In genomic region chr9:131618071-131618479, GRCh38 we compare ENCODE assay signal across 9 cellular contexts.
DNase-seq lines count a peak whose midpoint lies in the region; TF ChIP-seq lines count a peak whose summit lies in the region.
"Had no signal": no experiment of that assay in that cellular context is flagged by ENCODE, and none has a peak within 500 bp of the region (broad histone marks: within the 10 kb centered on the region; RNA-seq: fewer than 3 reads in every experiment).

No MANE protein-coding gene starts in this region.

- peaks cover 68% of the 10 kb centered on the region for H3K36me3 Mint-ChIP-seq in nephron progenitor cell (ENCODE audit: low read depth)

- H3K4me1 Mint-ChIP-seq in nephron progenitor cell: peaks cover 29% of the 10 kb centered on the region

- peaks cover 8% of the 10 kb centered on the region for H3K4me1 ChIP-seq in mammary epithelial cell (ENCODE audit: insufficient read depth, low read length)
- H3K4me1 ChIP-seq in liver (ENCODE audit: control insufficient read depth in 4 of 4, insufficient read depth in 4 of 4, low read length in 3 of 4): no peaks in the 10 kb centered on the region

- no peaks in the 10 kb centered on the region for H4K20me1 ChIP-seq in mammary epithelial cell (ENCODE audit: insufficient read depth, low read length)

- H3K27me3 Mint-ChIP-seq in nephron progenitor cell (ENCODE audit: low read depth, poor library complexity): peaks cover 2% of the 10 kb centered on the region

- H3K27me3 ChIP-seq in mammary epithelial cell (ENCODE audit: insufficient read depth, low read length): no peaks in the 10 kb centered on the region
- no peaks in the 10 kb centered on the region for H3K27me3 ChIP-seq in liver (ENCODE audit: control insufficient read depth in 4 of 4, insufficient read depth in 4 of 4, low read length in 3 of 4)

- H3K4me3 Mint-ChIP-seq in nephron progenitor cell: no peak overlapping the region

- intact Hi-C loops in mammary epithelial cell (cut with micrococcal nuclease): no loop called here

- H2AFZ ChIP-seq in mammary epithelial cell (ENCODE audit: low read depth, low read length): no peak overlapping the region

- CTCF ChIA-PET in mammary epithelial cell (lab: Charles Lee; ENCODE audit: low non-redundant PET): no interaction called here

- peaks cover 6% of the 10 kb centered on the region for H3K36me3 ChIP-seq in mammary epithelial cell (ENCODE audit: insufficient read depth, low read length)
- peaks cover 5 to 37% (median 14%) of the 10 kb centered on the region in 4 donors for H3K36me3 ChIP-seq in liver (ENCODE audit: control insufficient read depth in 4 of 4, insufficient read depth in 3 of 4, low read depth in 1 of 4, low read length in 3 of 4)

- TF ChIP-seq CTCF in mammary epithelial cell (conservative IDR thresholded peaks at IDR 0.05 in 1 of 2, IDR thresholded peaks at IDR 0.05 in 1 of 2; ENCODE audit: extremely low read depth in 1 of 2, insufficient read depth in 1 of 2, low read depth in 1 of 2, low read length in 2 of 2) (no peak), liver (IDR thresholded peaks at IDR 0.05; ENCODE audit: low read depth, low read length, missing input control) (no peak), nephron progenitor cell (IDR thresholded peaks at IDR 0.05) (no peak)

- in situ Hi-C loops in mammary epithelial cell (cut with MboI; ENCODE audit: low sequenced_read_pairs in 2 of 2): no loop called here

- 0% methylated on average over 2 of the region's 2 CpGs for WGBS in mammary epithelial cell (ENCODE audit: low coverage, missing lambda C conversion rate)
- WGBS in liver: 32% methylated on average over 2 of the region's 2 CpGs

- H3K4me3 ChIP-seq in mammary epithelial cell (replicated peaks in 1 of 3; ENCODE audit: insufficient read depth in 1 of 3, low read depth in 2 of 3, low read length in 3 of 3) (no peak overlapping the region), liver (ENCODE audit: low read depth in 1 of 3, low read length in 3 of 3) (no peak overlapping the region)

- DNase-seq in DMS53 (lab: John Stamatoyannopoulos, UW) (peak; percentile 80), NCI-H2029 (lab: John Stamatoyannopoulos, UW) (peak; percentile 93), mammary epithelial cell (peak; percentile 38), nephron progenitor cell (no peak), hippocampal formation (lab: John Stamatoyannopoulos, UW) (no peak), T1000 (lab: John Stamatoyannopoulos, UW) (no peak), SKM-1 (lab: John Stamatoyannopoulos, UW; ENCODE audit: unreplicated experiment) (no peak)
- DNase-seq: foreskin melanocyte had no signal

- TF ChIP-seq RAD21 in liver (IDR thresholded peaks at IDR 0.05): peak in 1 of 2 donors; percentile 35

- H3K9me3 ChIP-seq in mammary epithelial cell (replicated peaks; ENCODE audit: insufficient read depth, low read length) (no peaks in the 10 kb centered on the region), liver (ENCODE audit: control insufficient read depth in 4 of 4, low read length in 3 of 4) (no peaks in the 10 kb centered on the region)

- H3K27ac Mint-ChIP-seq in nephron progenitor cell: no peak overlapping the region

- H3K4me2 ChIP-seq in mammary epithelial cell (ENCODE audit: insufficient read depth, low read depth, low read length): no peak overlapping the region

- no peaks in the 10 kb centered on the region for H3K9me3 Mint-ChIP-seq in nephron progenitor cell

- H3K27ac ChIP-seq in mammary epithelial cell (ENCODE audit: insufficient read depth, low read depth, low read length) (no peak overlapping the region), liver (ENCODE audit: low read depth in 1 of 2, low read length in 2 of 2) (no peak overlapping the region)

- H3K79me2 ChIP-seq in mammary epithelial cell (ENCODE audit: insufficient read depth, low read length): no peaks in the 10 kb centered on the region

- dilution Hi-C loops in mammary epithelial cell (cut with HindIII; ENCODE audit: low sequenced_read_pairs): no loop called here

- no TSS peak for BruUV-seq in mammary epithelial cell (replicated peaks; lab: Mats Ljungman, UMichigan)

- H3K9ac ChIP-seq in mammary epithelial cell (ENCODE audit: insufficient read depth, low read length): no peak overlapping the region
- no peak overlapping the region for H3K9ac ChIP-seq in liver (ENCODE audit: low read depth in 1 of 2, low read length in 2 of 2)

TF ChIP-seq in liver, 16 proteins besides CTCF, POLR2A, EP300 and RAD21:
- TF ChIP-seq FOXA2 (IDR thresholded peaks at IDR 0.05) (no peak), HNF4G (IDR thresholded peaks at IDR 0.05) (no peak), HNF4A (conservative IDR thresholded peaks at IDR 0.05) (no peak), RXRA (IDR thresholded peaks at IDR 0.05) (peak; percentile 26 to 42), FOXA1 (IDR thresholded peaks at IDR 0.05) (no peak), NR2F2 (IDR thresholded peaks at IDR 0.05) (peak; percentile 48), MAX (IDR thresholded peaks at IDR 0.05) (no peak), GABPA (IDR thresholded peaks at IDR 0.05 in 1 of 2, conservative IDR thresholded peaks at IDR 0.05 in 1 of 2) (no peak), TAF1 (conservative IDR thresholded peaks at IDR 0.05) (no peak), REST (IDR thresholded peaks at IDR 0.05) (no peak), EGR1 (IDR thresholded peaks at IDR 0.05; ENCODE audit: low read depth in 2 of 2) (no peak), YY1 (IDR thresholded peaks at IDR 0.05) (no peak), JUND (IDR thresholded peaks at IDR 0.05) (no peak), SP1 (IDR thresholded peaks at IDR 0.05) (peak; percentile 14)
- TF ChIP-seq, protein P1, sequence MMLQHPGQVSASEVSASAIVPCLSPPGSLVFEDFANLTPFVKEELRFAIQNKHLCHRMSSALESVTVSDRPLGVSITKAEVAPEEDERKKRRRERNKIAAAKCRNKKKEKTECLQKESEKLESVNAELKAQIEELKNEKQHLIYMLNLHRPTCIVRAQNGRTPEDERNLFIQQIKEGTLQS (IDR thresholded peaks at IDR 0.05): no peak
- TF ChIP-seq, protein P2, sequence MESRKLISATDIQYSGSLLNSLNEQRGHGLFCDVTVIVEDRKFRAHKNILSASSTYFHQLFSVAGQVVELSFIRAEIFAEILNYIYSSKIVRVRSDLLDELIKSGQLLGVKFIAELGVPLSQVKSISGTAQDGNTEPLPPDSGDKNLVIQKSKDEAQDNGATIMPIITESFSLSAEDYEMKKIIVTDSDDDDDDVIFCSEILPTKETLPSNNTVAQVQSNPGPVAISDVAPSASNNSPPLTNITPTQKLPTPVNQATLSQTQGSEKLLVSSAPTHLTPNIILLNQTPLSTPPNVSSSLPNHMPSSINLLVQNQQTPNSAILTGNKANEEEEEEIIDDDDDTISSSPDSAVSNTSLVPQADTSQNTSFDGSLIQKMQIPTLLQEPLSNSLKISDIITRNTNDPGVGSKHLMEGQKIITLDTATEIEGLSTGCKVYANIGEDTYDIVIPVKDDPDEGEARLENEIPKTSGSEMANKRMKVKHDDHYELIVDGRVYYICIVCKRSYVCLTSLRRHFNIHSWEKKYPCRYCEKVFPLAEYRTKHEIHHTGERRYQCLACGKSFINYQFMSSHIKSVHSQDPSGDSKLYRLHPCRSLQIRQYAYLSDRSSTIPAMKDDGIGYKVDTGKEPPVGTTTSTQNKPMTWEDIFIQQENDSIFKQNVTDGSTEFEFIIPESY (IDR thresholded peaks at IDR 0.05): no peak

Comparison
In these comparisons a context has a peak if more than half of its experiments do, and no peak if none do; other contexts are left out.
1. DNase-seq: peak in DMS53 (single experiment), NCI-H2029 (single experiment) and mammary epithelial cell (single experiment); none in nephron progenitor cell (single experiment), hippocampal formation (0 of 2), T1000 (single experiment) and SKM-1 (single experiment).